In the genomic region with DNA sequence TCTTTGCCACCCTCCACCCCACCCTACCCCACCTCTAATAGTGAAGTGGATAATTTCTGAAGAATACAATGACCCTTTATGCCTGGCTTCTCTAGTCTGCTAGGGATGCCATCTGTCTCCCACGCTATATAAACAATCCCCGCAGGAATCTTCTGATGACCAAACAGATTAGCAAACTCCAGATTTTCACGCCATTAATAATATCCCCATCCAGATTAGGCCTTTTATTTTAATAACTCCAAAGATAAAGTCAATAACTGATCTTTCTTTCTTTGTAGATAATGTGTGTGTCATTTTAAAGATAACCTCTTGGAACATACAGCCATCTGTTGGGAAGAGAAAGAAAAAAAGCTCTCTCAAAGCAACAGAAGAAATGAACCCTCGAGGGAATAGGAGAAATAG, we compare ENCODE assay signal across 9 cellular contexts. TPM values are rescaled to one million over a fixed set of nuclear protein-coding genes. Genes with fewer than 3 reads are reported as not detected.
DNase-seq lines count a peak whose midpoint lies in the region; ATAC-seq, FAIRE-seq and TF ChIP-seq lines count a peak whose summit lies in the region.
"Had no signal": no experiment of that assay in that cellular context is flagged by ENCODE, and none has a peak within 500 bp of the region (broad histone marks: within the 10 kb centered on the region; RNA-seq: fewer than 3 reads in every experiment).

No MANE protein-coding gene starts in this region.

- H2AFZ ChIP-seq in Loucy (ENCODE audit: low read length): no peak overlapping the region; the same call in 1 of the 2 replicates

- no peaks in the 10 kb centered on the region for H3K9me3 ChIP-seq in Loucy (ENCODE audit: insufficient read depth, low read depth, low read length)
- no peaks in the 10 kb centered on the region for H3K9me3 ChIP-seq in WERI-Rb-1 (ENCODE audit: severe bottlenecking)
- no peaks in the 10 kb centered on the region for H3K9me3 ChIP-seq in prostate gland
- no peaks in the 10 kb centered on the region for H3K9me3 ChIP-seq in sigmoid colon

- no peak for ATAC-seq in stimulated activated naive CD8-positive, alpha-beta T cell treated with anti-CD3 and anti-CD28 coated beads, Interleukin-15, Interleukin-2, amounts not matched to agents 100 U/mL and 50 U/mL, for 24 hours

- TF ChIP-seq POLR2A in prostate gland (IDR thresholded peaks at IDR 0.05): no peak
- TF ChIP-seq POLR2A in sigmoid colon (IDR thresholded peaks at IDR 0.05): no peak

- H3K4me1 ChIP-seq in Loucy (ENCODE audit: insufficient read depth, low read length, poor library complexity, severe bottlenecking): peaks cover 7% of the 10 kb centered on the region
- no peaks in the 10 kb centered on the region for H3K4me1 ChIP-seq in prostate gland (replicated peaks)
- peaks cover 0 to 14% (median 12%) of the 10 kb centered on the region in 4 donors for H3K4me1 ChIP-seq in sigmoid colon

- peak overlapping the region; percentile 81 for H3K4me2 ChIP-seq in Loucy (ENCODE audit: low read depth, low read length, poor library complexity, severe bottlenecking)

- H4K20me1 ChIP-seq in Loucy (ENCODE audit: insufficient read depth, low read length, poor library complexity, severe bottlenecking): no peaks in the 10 kb centered on the region

- H3K36me3 ChIP-seq in Loucy (ENCODE audit: insufficient read depth, low read length) (no peaks in the 10 kb centered on the region), WERI-Rb-1 (no peaks in the 10 kb centered on the region), prostate gland (no peaks in the 10 kb centered on the region), sigmoid colon (no peaks in the 10 kb centered on the region)

- intact Hi-C loops in prostate gland (cut with DNase I): no loop called here
- intact Hi-C loops in sigmoid colon (cut with DNase I): no loop called here

- H3K27ac ChIP-seq in WERI-Rb-1 (no peak overlapping the region), prostate gland (no peak overlapping the region), sigmoid colon (no peak overlapping the region)

- TF ChIP-seq CTCF in D721Med (IDR thresholded peaks at IDR 0.05; ENCODE audit: insufficient read depth, missing control alignments) (no peak), Loucy (conservative IDR thresholded peaks at IDR 0.05; ENCODE audit: low read length) (no peak), WERI-Rb-1 (IDR thresholded peaks at IDR 0.05; ENCODE audit: low read depth, low read length) (no peak), prostate gland (IDR thresholded peaks at IDR 0.05) (no peak), sigmoid colon (IDR thresholded peaks at IDR 0.05) (no peak)

- H3K79me2 ChIP-seq in Loucy (ENCODE audit: insufficient read depth, low read length): no peaks in the 10 kb centered on the region

- peaks cover 18% of the 10 kb centered on the region for H3K27me3 ChIP-seq in Loucy (ENCODE audit: insufficient read depth, low read length, poor library complexity, severe bottlenecking)
- no peaks in the 10 kb centered on the region for H3K27me3 ChIP-seq in WERI-Rb-1 (ENCODE audit: insufficient read depth, low read depth, severe bottlenecking)
- no peaks in the 10 kb centered on the region for H3K27me3 ChIP-seq in prostate gland (replicated peaks; ENCODE audit: insufficient read depth)
- H3K27me3 ChIP-seq in sigmoid colon: peaks cover 3 to 52% (median 27%) of the 10 kb centered on the region in 3 donors

- 57% methylated on average over 4 of the region's 4 CpGs for WGBS in prostate gland
- 23 to 65% methylated on average over 4 of the region's 4 CpGs for WGBS in sigmoid colon, 2 donors

- DNase-seq in D721Med (ENCODE audit: insufficient read length, low spot score) (no peak), WERI-Rb-1 (no peak), midbrain (lab: John Stamatoyannopoulos, UW) (peak; percentile 74), prostate gland (ENCODE audit: low spot score) (no peak), sigmoid colon (no peak)
- no peak for DNase-seq in stimulated activated naive CD8-positive, alpha-beta T cell treated with anti-CD3 and anti-CD28 coated beads, Interleukin-15, Interleukin-2, amounts not matched to agents 100 U/mL and 50 U/mL, for 24 hours
- DNase-seq: activated effector memory CD4-positive, alpha-beta T cell treated with anti-CD3 and anti-CD28 coated beads, Interleukin-2, amount 50 U/mL, for 16 hours had no signal

- no peak for TF ChIP-seq EP300 in sigmoid colon (IDR thresholded peaks at IDR 0.05)

- no peak overlapping the region for H3K9ac ChIP-seq in Loucy (ENCODE audit: low read depth, low read length, poor library complexity, severe bottlenecking)

- peak; percentile 11 for FAIRE-seq in D721Med (lab: Jason Lieb, UNC)
- FAIRE-seq: HTR-8/SVneo had no signal

- H3K4me3 ChIP-seq in Loucy (ENCODE audit: low read length, poor library complexity, severe bottlenecking): no peak overlapping the region
- H3K4me3 ChIP-seq in WERI-Rb-1 (ENCODE audit: low read depth, low read length): peak overlapping the region; percentile 46; the same call in 1 of the 2 replicates
- H3K4me3 ChIP-seq in prostate gland: no peak overlapping the region
- H3K4me3 ChIP-seq in sigmoid colon: no peak overlapping the region

- H3K9me2 ChIP-seq in Loucy (replicated peaks; ENCODE audit: low read depth, low read length): no peaks in the 10 kb centered on the region

- H3F3A ChIP-seq in Loucy (ENCODE audit: low read depth): no peaks in the 10 kb centered on the region

RNA-seq across cellular contexts. Expression of a gene that starts 1.7 kb away (rescaled TPM):
- total RNA-seq in prostate gland (10 to 100 TPM in 1 of 2 donors, under 1 TPM in 1; 0.91 to 14.0 TPM), sigmoid colon (1 to 10 TPM; 1.1 to 5.2 (median 3.4) TPM)
- under 1 TPM; 0.46 to 0.60 (median 0.54) TPM for polyA plus RNA-seq in sigmoid colon

RNA-seq across cellular contexts. Expression of a gene that starts 47.9 kb away (rescaled TPM):
- total RNA-seq in prostate gland: 1 to 10 TPM in 1 of 2 donors, under 1 TPM in 1; 0.50 to 7.6 TPM
- total RNA-seq in sigmoid colon: 1 to 10 TPM in 3 of 4 donors, not detected in 1; 1.3 to 2.1 (median 1.4) TPM
- polyA plus RNA-seq in sigmoid colon: 1 to 10 TPM in 1 of 3 donors, not detected in 2; 2.0 TPM
